In genomic region chr17:38510424-38511125, GRCh38 we compare ENCODE assay signal across 1 cellular context.
TF ChIP-seq lines count a peak whose summit lies in the region.

No MANE protein-coding gene starts in this region.

TF ChIP-seq in HepG2, 621 proteins besides CTCF, POLR2A, EP300 and RAD21 (continued from another document):
- TF ChIP-seq, protein P1, sequence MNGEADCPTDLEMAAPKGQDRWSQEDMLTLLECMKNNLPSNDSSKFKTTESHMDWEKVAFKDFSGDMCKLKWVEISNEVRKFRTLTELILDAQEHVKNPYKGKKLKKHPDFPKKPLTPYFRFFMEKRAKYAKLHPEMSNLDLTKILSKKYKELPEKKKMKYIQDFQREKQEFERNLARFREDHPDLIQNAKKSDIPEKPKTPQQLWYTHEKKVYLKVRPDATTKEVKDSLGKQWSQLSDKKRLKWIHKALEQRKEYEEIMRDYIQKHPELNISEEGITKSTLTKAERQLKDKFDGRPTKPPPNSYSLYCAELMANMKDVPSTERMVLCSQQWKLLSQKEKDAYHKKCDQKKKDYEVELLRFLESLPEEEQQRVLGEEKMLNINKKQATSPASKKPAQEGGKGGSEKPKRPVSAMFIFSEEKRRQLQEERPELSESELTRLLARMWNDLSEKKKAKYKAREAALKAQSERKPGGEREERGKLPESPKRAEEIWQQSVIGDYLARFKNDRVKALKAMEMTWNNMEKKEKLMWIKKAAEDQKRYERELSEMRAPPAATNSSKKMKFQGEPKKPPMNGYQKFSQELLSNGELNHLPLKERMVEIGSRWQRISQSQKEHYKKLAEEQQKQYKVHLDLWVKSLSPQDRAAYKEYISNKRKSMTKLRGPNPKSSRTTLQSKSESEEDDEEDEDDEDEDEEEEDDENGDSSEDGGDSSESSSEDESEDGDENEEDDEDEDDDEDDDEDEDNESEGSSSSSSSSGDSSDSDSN (CRISPR knock-in tag; IDR thresholded peaks at IDR 0.05) = peak; percentile 85; the same call in 1 of the 2 replicates
